12 cellular contexts compared by ENCODE assay signal in genomic region chr6:4370066-4370465, GRCh38.
DNase-seq lines count a peak whose midpoint lies in the region; ATAC-seq and FAIRE-seq lines count a peak whose summit lies in the region.
"Had no signal": no experiment of that assay in that cellular context is flagged by ENCODE, and none has a peak within 500 bp of the region (broad histone marks: within the 10 kb centered on the region; RNA-seq: fewer than 3 reads in every experiment).

No MANE protein-coding gene starts in this region.

- ATAC-seq in natural killer cell treated with Interleukin-12 subunit alpha and Interleukin-12 subunit beta and Interleukin-15 and Interleukin-18, amount 100 ng/mL, for 72 hours: no peak
- ATAC-seq in GM19328 (IDR thresholded peaks at IDR 0.05; ENCODE audit: unreplicated experiment): no peak

- peaks cover 0 to 3% of the 10 kb centered on the region in 2 donors for H3K27me3 ChIP-seq in small intestine (ENCODE audit: control insufficient read depth in 2 of 2, insufficient read depth in 2 of 2, low read length in 2 of 2)

- H3K27ac Mint-ChIP-seq in natural killer cell treated with Interleukin-12 subunit alpha and Interleukin-12 subunit beta and Interleukin-15 and Interleukin-18, amount 100 ng/mL, for 72 hours: no peak overlapping the region
- H3K27ac Mint-ChIP-seq: activated CD4-positive, alpha-beta T cell treated with anti-CD3 and anti-CD28 coated beads, Interleukin-2, amount 10 ng/mL, durations not matched to agents 24 days and 14 days had no signal

- H3K4me1 Mint-ChIP-seq in natural killer cell treated with Interleukin-12 subunit alpha and Interleukin-12 subunit beta and Interleukin-15 and Interleukin-18, amount 100 ng/mL, for 72 hours (ENCODE audit: low read depth in 2 of 2): no peaks in the 10 kb centered on the region
- H3K4me1 Mint-ChIP-seq: activated CD4-positive, alpha-beta T cell treated with anti-CD3 and anti-CD28 coated beads, Interleukin-2, amount 10 ng/mL, durations not matched to agents 24 days and 14 days had no signal

- in situ Hi-C loops in Caki2 (cut with HindIII; ENCODE audit: low pct_unique_long_range_greater_than_20kb, low sequenced_read_pairs): no loop called here

- H3K4me3 ChIP-seq in small intestine (ENCODE audit: low read depth in 1 of 2, low read length in 2 of 2): no peak overlapping the region

- no peaks in the 10 kb centered on the region for H3K36me3 Mint-ChIP-seq in natural killer cell treated with Interleukin-12 subunit alpha and Interleukin-12 subunit beta and Interleukin-15 and Interleukin-18, amount 100 ng/mL, for 72 hours

- H3K9me3 ChIP-seq in small intestine (ENCODE audit: control insufficient read depth, low read depth): no peaks in the 10 kb centered on the region

- no peaks in the 10 kb centered on the region for H3K36me3 ChIP-seq in small intestine (ENCODE audit: control insufficient read depth in 2 of 2, insufficient read depth in 2 of 2, low read length in 2 of 2)

- no peaks in the 10 kb centered on the region for H3K9me3 Mint-ChIP-seq in natural killer cell treated with Interleukin-12 subunit alpha and Interleukin-12 subunit beta and Interleukin-15 and Interleukin-18, amount 100 ng/mL, for 72 hours
- H3K9me3 Mint-ChIP-seq: activated CD4-positive, alpha-beta T cell treated with anti-CD3 and anti-CD28 coated beads, Interleukin-2, amount 10 ng/mL, durations not matched to agents 24 days and 14 days had no signal

- WGBS in small intestine, 3 donors: 52 to 64% (median 52%) methylated on average over 3 of the region's 3 CpGs

- no peak overlapping the region for H3K27ac ChIP-seq in small intestine (ENCODE audit: low read depth in 1 of 2, low read length in 1 of 2)

- no peak for FAIRE-seq in small intestine (lab: Jason Lieb, UNC)
- FAIRE-seq: kidney had no signal

- peaks cover 8 to 10% of the 10 kb centered on the region in 2 donors for H3K27me3 Mint-ChIP-seq in natural killer cell treated with Interleukin-12 subunit alpha and Interleukin-12 subunit beta and Interleukin-15 and Interleukin-18, amount 100 ng/mL, for 72 hours
- H3K27me3 Mint-ChIP-seq: activated CD4-positive, alpha-beta T cell treated with anti-CD3 and anti-CD28 coated beads, Interleukin-2, amount 10 ng/mL, durations not matched to agents 24 days and 14 days had no signal

- no peak overlapping the region for H3K4me3 Mint-ChIP-seq in natural killer cell treated with Interleukin-12 subunit alpha and Interleukin-12 subunit beta and Interleukin-15 and Interleukin-18, amount 100 ng/mL, for 72 hours
- H3K4me3 Mint-ChIP-seq: activated CD4-positive, alpha-beta T cell treated with anti-CD3 and anti-CD28 coated beads, Interleukin-2, amount 10 ng/mL, durations not matched to agents 24 days and 14 days had no signal

- DNase-seq in Caki2 (ENCODE audit: low read depth) (peak; percentile 30), NCI-H226 (peak; percentile 89), dedifferentiated amniotic fluid mesenchymal stem cell (ENCODE audit: extremely low spot score) (peak; percentile 57), non-pigmented ciliary epithelial cell (ENCODE audit: low read depth) (peak; percentile 91), NCI-H2081 treated with DMSO at 0.1 percent for 48 hours (lab: John Stamatoyannopoulos, UW) (no peak), small intestine (no peak)
- DNase-seq in natural killer cell treated with Interleukin-12 subunit alpha and Interleukin-12 subunit beta and Interleukin-15 and Interleukin-18, amount 100 ng/mL, for 72 hours (ENCODE audit: low spot score): no peak
- DNase-seq: activated CD4-positive, alpha-beta T cell treated with anti-CD3 and anti-CD28 coated beads, Interleukin-2, amount 10 ng/mL, durations not matched to agents 24 days and 14 days; activated naive CD4-positive, alpha-beta T cell; kidney; nucleus accumbens had no signal

- H3K4me1 ChIP-seq in small intestine (ENCODE audit: control insufficient read depth in 2 of 2, insufficient read depth in 1 of 2, low read depth in 1 of 2, low read length in 1 of 2): no peaks in the 10 kb centered on the region

Comparison
In these comparisons a context has a peak if more than half of its experiments do, and no peak if none do; other contexts are left out.
1. DNase-seq: peak in Caki2 (single experiment), NCI-H226 (single experiment), dedifferentiated amniotic fluid mesenchymal stem cell (single experiment) and non-pigmented ciliary epithelial cell (single experiment); none in natural killer cell treated with Interleukin-12 subunit alpha and Interleukin-12 subunit beta and Interleukin-15 and Interleukin-18, amount 100 ng/mL, for 72 hours (single experiment), NCI-H2081 treated with DMSO at 0.1 percent for 48 hours (single experiment) and small intestine (single experiment).